Comparison of ENCODE assay signal across 8 cellular contexts in the genomic region with DNA sequence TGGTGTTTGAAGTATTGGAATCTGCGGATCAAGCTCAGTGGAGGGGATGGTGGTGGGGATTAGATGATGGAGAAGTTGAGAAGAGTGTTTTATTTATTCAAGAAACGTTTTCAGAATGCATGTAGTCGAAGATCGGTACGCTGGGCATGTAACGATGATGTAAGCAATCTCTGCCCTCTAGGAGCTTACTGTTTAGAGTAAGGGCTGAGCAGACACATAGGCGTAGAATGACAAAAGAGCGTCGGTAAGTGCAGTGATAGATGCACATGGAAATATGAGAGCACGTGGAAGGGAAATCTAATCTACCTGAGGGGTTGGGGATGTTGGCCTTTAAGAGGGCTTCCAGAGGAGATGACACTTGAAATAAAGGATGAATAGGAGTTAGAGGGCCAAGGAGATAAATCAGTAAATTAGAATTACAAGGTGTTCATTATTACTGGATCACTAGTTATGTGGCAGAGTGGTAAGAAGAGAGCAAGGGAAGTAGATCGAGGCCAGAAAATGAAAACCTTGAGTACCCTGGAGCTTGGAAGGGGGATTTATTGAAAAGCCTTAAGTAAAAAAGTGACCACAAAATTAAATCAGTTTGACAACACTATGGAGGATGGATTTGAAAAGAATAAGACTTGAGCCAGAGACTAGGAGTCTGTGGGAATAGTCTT. TPM values are rescaled to one million over a fixed set of nuclear protein-coding genes. Genes with fewer than 3 reads are reported as not detected.
DNase-seq lines count a peak whose midpoint lies in the region; ATAC-seq and TF ChIP-seq lines count a peak whose summit lies in the region.

No MANE protein-coding gene starts in this region.

- H3K9me3 ChIP-seq in Panc1 (ENCODE audit: control insufficient read depth, insufficient read depth, low read depth, low read length) (no peaks in the 10 kb centered on the region), esophagus muscularis mucosa (no peaks in the 10 kb centered on the region), neutrophil (no peaks in the 10 kb centered on the region)

- intact Hi-C loops in Panc1 (cut with micrococcal nuclease; ENCODE audit: unreplicated experiment) = no loop called here
- intact Hi-C loops in esophagus muscularis mucosa (cut with DNase I) = no loop called here

- H3K36me3 ChIP-seq in Panc1 (ENCODE audit: control insufficient read depth, insufficient read depth, low read length) = no peaks in the 10 kb centered on the region; the same call in 1 of the 2 replicates
- peaks cover 0 to 7% (median 0%) of the 10 kb centered on the region in 4 donors for H3K36me3 ChIP-seq in esophagus muscularis mucosa
- peaks cover 8% of the 10 kb centered on the region for H3K36me3 ChIP-seq in neutrophil

- in situ Hi-C loops in ACHN (cut with HindIII; ENCODE audit: low pct_ligation_motif_present, low pct_unique_long_range_greater_than_20kb, low sequenced_read_pairs) (no loop called here), Panc1 (cut with HindIII; ENCODE audit: low pct_unique_long_range_greater_than_20kb, low sequenced_read_pairs) (no loop called here)

- TF ChIP-seq CTCF in Panc1 (IDR thresholded peaks at IDR 0.05) (no peak), esophagus muscularis mucosa (IDR thresholded peaks at IDR 0.05) (no peak), neutrophil (IDR thresholded peaks at IDR 0.05) (no peak)

- no peak for TF ChIP-seq EP300 in esophagus muscularis mucosa (IDR thresholded peaks at IDR 0.05)

- peak overlapping the region; percentile 99 for H3K27ac ChIP-seq in Panc1 (ENCODE audit: low read length)
- H3K27ac ChIP-seq in esophagus muscularis mucosa (replicated peaks in 1 of 4) = peak overlapping the region; percentile 84 to 88 (median 87)
- no peak overlapping the region for H3K27ac ChIP-seq in neutrophil

- H3K4me3 ChIP-seq in Panc1 (ENCODE audit: low read depth in 2 of 2, low read length in 2 of 2) = peak overlapping the region; percentile 80 to 94
- H3K4me3 ChIP-seq in esophagus muscularis mucosa = peak overlapping the region; percentile 81 to 90 (median 84)
- peak overlapping the region; percentile 67 to 70 for H3K4me3 ChIP-seq in neutrophil (ENCODE audit: low read depth in 1 of 2, low read length in 1 of 2)

- POLR2A ChIA-PET in Panc1 (lab: Charles Lee) = no interaction called here

- TSS peak; percentile 72 for BruUV-seq in Panc1 (replicated peaks; lab: Mats Ljungman, UMichigan)

- ATAC-seq in GM18873 (IDR thresholded peaks at IDR 0.05; ENCODE audit: low FRiP score, unreplicated experiment) (peak; percentile 27), HG03095 (IDR thresholded peaks at IDR 0.05; ENCODE audit: unreplicated experiment) (peak; percentile 36), Panc1 (peak; percentile 60)

- DNase-seq in ACHN (peak; percentile 29), Panc1 (ENCODE audit: low read depth, low spot score) (peak; percentile 47), esophagus muscularis mucosa (ENCODE audit: extremely low spot score) (no peak), hepatic stellate cell (ENCODE audit: low spot score) (no peak), NCI-H1105 (lab: John Stamatoyannopoulos, UW) (no peak)

- H3K4me1 ChIP-seq in Panc1 (ENCODE audit: control insufficient read depth, insufficient read depth, low read length) (peaks cover 34% of the 10 kb centered on the region), esophagus muscularis mucosa (peaks cover 7 to 51% (median 46%) of the 10 kb centered on the region in 4 donors), neutrophil (ENCODE audit: control insufficient read depth in 1 of 2, insufficient read depth in 1 of 2, low read depth in 1 of 2, low read length in 1 of 2) (peaks cover 14 to 18% of the 10 kb centered on the region in 2 experiments)

- WGBS in esophagus muscularis mucosa = 21% methylated on average over 11 of the region's 11 CpGs

- no peaks in the 10 kb centered on the region for H3K27me3 ChIP-seq in Panc1 (ENCODE audit: control insufficient read depth, insufficient read depth, low read length)
- no peaks in the 10 kb centered on the region for H3K27me3 ChIP-seq in esophagus muscularis mucosa
- H3K27me3 ChIP-seq in neutrophil = peaks cover 13% of the 10 kb centered on the region

- TF ChIP-seq POLR2A in esophagus muscularis mucosa (IDR thresholded peaks at IDR 0.05; ENCODE audit: low read depth) = no peak

- CTCF ChIA-PET in Panc1 (lab: Charles Lee) = interaction anchor here (0.6 to 1.6 kb wide), 3 partner anchors 9 to 29 kb away, joined by 3 to 8 read pairs (median 3); no protein-coding TSS in a partner anchor

RNA-seq across cellular contexts. Expression of gene TRMT11, which starts 0.7 kb away (rescaled TPM):
- total RNA-seq in Panc1 (2021; ENCODE audit: unreplicated experiment) (34.3 TPM), esophagus muscularis mucosa (10 to 100 TPM; 16.1 to 24.9 (median 18.8) TPM)
- polyA plus RNA-seq in Panc1 (2012; ENCODE audit: insufficient read length) = 13.4 TPM

RNA-seq across cellular contexts. Expression of gene HINT3, which starts 30.5 kb away (rescaled TPM):
- total RNA-seq in Panc1 (2021; ENCODE audit: unreplicated experiment) (11.5 TPM), esophagus muscularis mucosa (10 to 100 TPM; 33.8 to 49.3 (median 35.8) TPM)
- polyA plus RNA-seq in Panc1 (2012; ENCODE audit: insufficient read length) = 8.8 TPM

Comparison
In these comparisons a context has a peak if more than half of its experiments do, and no peak if none do; other contexts are left out.
1. DNase-seq: peak in ACHN (single experiment) and Panc1 (single experiment); none in esophagus muscularis mucosa (single experiment), hepatic stellate cell (single experiment) and NCI-H1105 (single experiment).
2. Peak in every context shown above with its lines, with median percentiles within 50 percentile points of each other: ATAC-seq and H3K4me3 ChIP-seq.